1 cellular context compared by ENCODE assay signal in the genomic region with DNA sequence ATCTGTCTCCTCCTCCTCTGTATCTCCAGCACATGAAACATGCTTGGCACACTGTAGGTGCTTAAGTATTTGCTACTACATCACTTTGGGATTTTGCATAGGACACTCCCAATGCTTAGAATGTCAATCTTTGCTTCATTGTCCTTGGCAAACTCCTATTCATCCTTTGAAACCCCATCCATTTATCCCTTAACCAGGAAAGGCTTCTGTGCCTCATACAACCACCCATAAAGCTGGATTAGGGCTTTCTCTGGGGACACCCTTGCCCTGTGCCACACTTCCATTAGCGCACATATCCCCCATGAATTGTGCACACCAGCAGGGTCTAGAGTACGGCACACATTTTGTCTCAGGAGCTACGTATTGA.
TF ChIP-seq lines count a peak whose summit lies in the region.

No MANE protein-coding gene starts in this region.

TF ChIP-seq in SK-N-SH, 30 proteins besides CTCF, POLR2A, EP300 and RAD21 (continued from another document):
- TF ChIP-seq TEAD4 (IDR thresholded peaks at IDR 0.05; ENCODE audit: borderline replicate concordance, insufficient read depth) (no peak), FOXM1 (IDR thresholded peaks at IDR 0.05; ENCODE audit: low read depth) (no peak), FOSL2 (IDR thresholded peaks at IDR 0.05; ENCODE audit: borderline replicate concordance, low read depth) (no peak)
- TF ChIP-seq, protein P1, sequence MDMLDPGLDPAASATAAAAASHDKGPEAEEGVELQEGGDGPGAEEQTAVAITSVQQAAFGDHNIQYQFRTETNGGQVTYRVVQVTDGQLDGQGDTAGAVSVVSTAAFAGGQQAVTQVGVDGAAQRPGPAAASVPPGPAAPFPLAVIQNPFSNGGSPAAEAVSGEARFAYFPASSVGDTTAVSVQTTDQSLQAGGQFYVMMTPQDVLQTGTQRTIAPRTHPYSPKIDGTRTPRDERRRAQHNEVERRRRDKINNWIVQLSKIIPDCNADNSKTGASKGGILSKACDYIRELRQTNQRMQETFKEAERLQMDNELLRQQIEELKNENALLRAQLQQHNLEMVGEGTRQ (IDR thresholded peaks at IDR 0.05; ENCODE audit: borderline replicate concordance, low read depth, low read length) = no peak
- TF ChIP-seq, protein P2, sequence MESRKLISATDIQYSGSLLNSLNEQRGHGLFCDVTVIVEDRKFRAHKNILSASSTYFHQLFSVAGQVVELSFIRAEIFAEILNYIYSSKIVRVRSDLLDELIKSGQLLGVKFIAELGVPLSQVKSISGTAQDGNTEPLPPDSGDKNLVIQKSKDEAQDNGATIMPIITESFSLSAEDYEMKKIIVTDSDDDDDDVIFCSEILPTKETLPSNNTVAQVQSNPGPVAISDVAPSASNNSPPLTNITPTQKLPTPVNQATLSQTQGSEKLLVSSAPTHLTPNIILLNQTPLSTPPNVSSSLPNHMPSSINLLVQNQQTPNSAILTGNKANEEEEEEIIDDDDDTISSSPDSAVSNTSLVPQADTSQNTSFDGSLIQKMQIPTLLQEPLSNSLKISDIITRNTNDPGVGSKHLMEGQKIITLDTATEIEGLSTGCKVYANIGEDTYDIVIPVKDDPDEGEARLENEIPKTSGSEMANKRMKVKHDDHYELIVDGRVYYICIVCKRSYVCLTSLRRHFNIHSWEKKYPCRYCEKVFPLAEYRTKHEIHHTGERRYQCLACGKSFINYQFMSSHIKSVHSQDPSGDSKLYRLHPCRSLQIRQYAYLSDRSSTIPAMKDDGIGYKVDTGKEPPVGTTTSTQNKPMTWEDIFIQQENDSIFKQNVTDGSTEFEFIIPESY (IDR thresholded peaks at IDR 0.05; ENCODE audit: borderline replicate concordance, low read depth) = no peak
